In genomic region chr17:7219434-7219811, GRCh38 we compare ENCODE assay signal across 8 cellular contexts. TPM values are rescaled to one million over a fixed set of nuclear protein-coding genes. Genes with fewer than 3 reads are reported as not detected.
DNase-seq lines count a peak whose midpoint lies in the region; ATAC-seq and TF ChIP-seq lines count a peak whose summit lies in the region.

No MANE protein-coding gene starts in this region.

- H3K4me1 ChIP-seq in gastroesophageal sphincter: peaks cover 6 to 74% (median 34%) of the 10 kb centered on the region in 3 donors

- no peak for TF ChIP-seq EP300 in gastroesophageal sphincter (IDR thresholded peaks at IDR 0.05)

- H3K36me3 ChIP-seq in WERI-Rb-1 (peaks cover 40% of the 10 kb centered on the region), gastroesophageal sphincter (peaks cover 0 to 35% of the 10 kb centered on the region in 2 donors)

- TF ChIP-seq POLR2A in gastroesophageal sphincter (IDR thresholded peaks at IDR 0.05): no peak

- ATAC-seq in GM18870 (IDR thresholded peaks at IDR 0.05; ENCODE audit: unreplicated experiment) (peak; percentile 7), gastroesophageal sphincter (no peak), GM18498 (IDR thresholded peaks at IDR 0.05; ENCODE audit: unreplicated experiment) (no peak), HG03139 (IDR thresholded peaks at IDR 0.05; ENCODE audit: unreplicated experiment) (no peak)

- peak overlapping the region; percentile 94 for H3K27ac ChIP-seq in WERI-Rb-1
- peak overlapping the region; percentile 86 to 98 (median 92) for H3K27ac ChIP-seq in gastroesophageal sphincter

- H3K9me3 ChIP-seq in WERI-Rb-1 (ENCODE audit: severe bottlenecking): no peaks in the 10 kb centered on the region
- H3K9me3 ChIP-seq in gastroesophageal sphincter: no peaks in the 10 kb centered on the region

- no peak for TF ChIP-seq CTCF in WERI-Rb-1 (IDR thresholded peaks at IDR 0.05; ENCODE audit: low read depth, low read length)
- TF ChIP-seq CTCF in gastroesophageal sphincter (IDR thresholded peaks at IDR 0.05): no peak

- H3K4me3 ChIP-seq in WERI-Rb-1 (ENCODE audit: low read depth, low read length): peak overlapping the region; percentile 75
- peak overlapping the region; percentile 62 to 81 for H3K4me3 ChIP-seq in gastroesophageal sphincter
- peak overlapping the region; percentile 85 for H3K4me3 ChIP-seq in skeletal muscle cell (ENCODE audit: low read depth, low read length)

- WGBS in gastroesophageal sphincter (ENCODE audit: low coverage in 1 of 2), 2 donors: 38 to 48% methylated on average over 2 of the region's 10 CpGs

- H3K27me3 ChIP-seq in WERI-Rb-1 (ENCODE audit: insufficient read depth, low read depth, severe bottlenecking) (no peaks in the 10 kb centered on the region), gastroesophageal sphincter (no peaks in the 10 kb centered on the region)

- DNase-seq in WERI-Rb-1 (no peak), skeletal muscle cell (ENCODE audit: low read depth) (no peak), activated gamma-delta T cell (lab: John Stamatoyannopoulos, UW) (no peak), NCI-H1092 (lab: John Stamatoyannopoulos, UW) (no peak)

RNA-seq across cellular contexts. Expression of gene DLG4, which starts 0.2 kb away (rescaled TPM):
- 10 to 100 TPM; 14.1 to 21.7 (median 16.5) TPM for total RNA-seq in gastroesophageal sphincter

RNA-seq across cellular contexts. Expression of gene ACADVL, which starts 0.3 kb away (rescaled TPM):
- 100 to 1,000 TPM; 331 to 508 (median 475) TPM for total RNA-seq in gastroesophageal sphincter

RNA-seq across cellular contexts. Expression of gene DVL2, which starts 14.9 kb away (rescaled TPM):
- 10 to 100 TPM; 33.0 to 53.9 (median 45.0) TPM for total RNA-seq in gastroesophageal sphincter

RNA-seq across cellular contexts. Expression of gene PHF23, which starts 19.8 kb away (rescaled TPM):
- total RNA-seq in gastroesophageal sphincter: 10 to 100 TPM; 29.4 to 38.2 (median 31.0) TPM

RNA-seq across cellular contexts. Expression of gene GABARAP, which starts 22.8 kb away (rescaled TPM):
- total RNA-seq in gastroesophageal sphincter: 100 to 1,000 TPM; 289 to 437 (median 386) TPM
